11 cellular contexts compared by ENCODE assay signal in the genomic region with DNA sequence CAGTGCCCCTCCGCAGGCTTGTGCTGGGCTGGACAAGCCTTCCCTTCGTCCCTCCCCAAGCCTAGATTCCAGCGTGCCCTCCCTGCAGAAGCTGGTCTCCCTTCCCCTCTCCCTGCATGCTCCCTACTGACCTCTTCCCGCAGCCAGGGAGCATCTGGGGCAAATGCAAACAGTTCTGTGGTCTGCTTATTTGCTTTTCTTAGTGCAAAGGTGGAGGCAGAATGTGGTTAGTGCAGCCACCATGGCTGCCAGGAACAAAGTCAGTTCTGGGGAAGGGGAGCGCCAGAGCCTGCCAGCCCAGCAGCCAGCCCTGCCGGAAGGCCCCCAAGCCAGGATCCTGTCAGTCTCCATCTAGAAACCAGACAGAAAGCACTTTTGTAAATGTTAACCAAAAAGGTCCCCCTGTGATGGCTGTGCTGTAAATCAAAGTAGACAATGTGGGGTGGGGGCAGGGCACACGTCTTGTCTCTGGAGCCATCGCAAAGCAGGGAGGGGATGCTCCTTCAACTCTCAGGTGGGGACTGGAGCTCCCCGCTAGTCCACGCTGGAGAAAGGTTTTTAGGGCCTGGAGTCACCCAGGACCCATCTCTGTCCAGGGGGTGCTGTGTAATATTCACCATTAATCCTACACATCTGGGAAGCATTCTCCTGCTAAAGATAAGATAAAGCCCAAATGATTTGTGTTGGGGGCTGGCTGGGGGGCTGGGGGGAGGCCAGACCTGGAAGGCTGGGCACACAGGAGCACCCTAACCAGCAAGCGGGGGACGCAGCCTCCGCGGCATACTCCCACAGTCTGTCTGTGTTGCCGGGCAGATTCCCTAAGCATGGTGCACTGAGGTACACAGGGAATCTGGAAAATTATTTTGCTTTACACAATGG. TPM values are rescaled to one million over a fixed set of nuclear protein-coding genes. Genes with fewer than 3 reads are reported as not detected.
DNase-seq lines count a peak whose midpoint lies in the region; ATAC-seq, FAIRE-seq and TF ChIP-seq lines count a peak whose summit lies in the region.
"Had no signal": no experiment of that assay in that cellular context is flagged by ENCODE, and none has a peak within 500 bp of the region (broad histone marks: within the 10 kb centered on the region; RNA-seq: fewer than 3 reads in every experiment).

No MANE protein-coding gene starts in this region.

- ATAC-seq in heart left ventricle (no peak), mucosa of descending colon (peak; percentile 54)

- in situ Hi-C loops in mammary epithelial cell (cut with MboI; ENCODE audit: low sequenced_read_pairs in 2 of 2): no loop called here

- no peak overlapping the region for H3K27ac ChIP-seq in heart left ventricle
- H3K27ac ChIP-seq in mammary epithelial cell (ENCODE audit: insufficient read depth, low read depth, low read length): no peak overlapping the region
- H3K27ac ChIP-seq in RWPE1: no peak overlapping the region
- H3K27ac ChIP-seq: left ventricle myocardium inferior had no signal

- no peaks in the 10 kb centered on the region for H3K79me2 ChIP-seq in mammary epithelial cell (ENCODE audit: insufficient read depth, low read length)

- no peak for FAIRE-seq in GM19239 (lab: Jason Lieb, UNC)

- H3K4me3 ChIP-seq in heart left ventricle: no peak overlapping the region
- no peak overlapping the region for H3K4me3 ChIP-seq in mammary epithelial cell (replicated peaks in 1 of 3; ENCODE audit: insufficient read depth in 1 of 3, low read depth in 2 of 3, low read length in 3 of 3)
- H3K4me3 ChIP-seq in mucosa of descending colon: no peak overlapping the region
- H3K4me3 ChIP-seq: left ventricle myocardium inferior had no signal

- BruUV-seq in mammary epithelial cell (replicated peaks; lab: Mats Ljungman, UMichigan): no TSS peak

- H3K27me3 ChIP-seq in heart left ventricle (no peaks in the 10 kb centered on the region), mammary epithelial cell (ENCODE audit: insufficient read depth, low read length) (no peaks in the 10 kb centered on the region)

- CTCF ChIA-PET in mammary epithelial cell (lab: Charles Lee; ENCODE audit: low non-redundant PET): no interaction called here
- CTCF ChIA-PET in RWPE1 (lab: Yijun Ruan, JAX): interaction anchor here (0.5 kb wide), 1 partner anchor 861 kb away, joined by 3 read pairs; no protein-coding TSS in a partner anchor

- intact Hi-C loops in cardiac septum (cut with DNase I): no loop called here
- intact Hi-C loops in heart left ventricle (cut with DNase I): no loop called here
- intact Hi-C loops in mammary epithelial cell (cut with micrococcal nuclease): no loop called here
- intact Hi-C loops in mucosa of descending colon (cut with DNase I, micrococcal nuclease): no loop called here

- H3K9me3 ChIP-seq in heart left ventricle (no peaks in the 10 kb centered on the region), mammary epithelial cell (replicated peaks; ENCODE audit: insufficient read depth, low read length) (no peaks in the 10 kb centered on the region), mucosa of descending colon (no peaks in the 10 kb centered on the region)
- H3K9me3 ChIP-seq: left ventricle myocardium inferior had no signal

- no peak overlapping the region for H3K9ac ChIP-seq in mammary epithelial cell (ENCODE audit: insufficient read depth, low read length)

- WGBS in heart left ventricle, 4 donors: 83 to 86% (median 84%) methylated on average over 15 of the region's 15 CpGs
- WGBS in mammary epithelial cell (ENCODE audit: low coverage, missing lambda C conversion rate): 82% methylated on average over 14 of the region's 15 CpGs

- H3K4me1 ChIP-seq in heart left ventricle: peaks cover 0 to 8% (median 0%) of the 10 kb centered on the region in 12 donors
- peaks cover 10% of the 10 kb centered on the region for H3K4me1 ChIP-seq in mammary epithelial cell (ENCODE audit: insufficient read depth, low read length)
- H3K4me1 ChIP-seq in mucosa of descending colon (ENCODE audit: low read depth): peaks cover 9% of the 10 kb centered on the region

- TF ChIP-seq POLR2A in heart left ventricle (IDR thresholded peaks at IDR 0.05): no peak

- no peaks in the 10 kb centered on the region for H4K20me1 ChIP-seq in mammary epithelial cell (ENCODE audit: insufficient read depth, low read length)

- TF ChIP-seq CTCF in heart left ventricle (IDR thresholded peaks at IDR 0.05): no peak
- no peak for TF ChIP-seq CTCF in mammary epithelial cell (conservative IDR thresholded peaks at IDR 0.05 in 1 of 2, IDR thresholded peaks at IDR 0.05 in 1 of 2; ENCODE audit: extremely low read depth in 1 of 2, insufficient read depth in 1 of 2, low read depth in 1 of 2, low read length in 2 of 2)
- no peak for TF ChIP-seq CTCF in mucosa of descending colon (IDR thresholded peaks at IDR 0.05)
- no peak for TF ChIP-seq CTCF in RWPE1 (conservative IDR thresholded peaks at IDR 0.05; ENCODE audit: low read depth)

- no peak overlapping the region for H3K4me2 ChIP-seq in mammary epithelial cell (ENCODE audit: insufficient read depth, low read depth, low read length)

- DNase-seq in cardiac septum (ENCODE audit: low spot score) (peak; percentile 56), heart left ventricle (no peak), mammary epithelial cell (no peak), mucosa of descending colon (peak in 2 of 3 donors; percentile 59 to 62), NCI-H2107 (lab: John Stamatoyannopoulos, UW) (no peak), RWPE1 (ENCODE audit: low spot score) (no peak), GM19239 (ENCODE audit: insufficient read length, low spot score) (no peak), NCI-H128 (lab: John Stamatoyannopoulos, UW; ENCODE audit: unreplicated experiment) (no peak)
- DNase-seq: activated T-cell treated with anti-CD3 and anti-CD28 coated beads, Interleukin-2, amount 50 U/mL, for 1 hour; left ventricle myocardium inferior; OCI-M1 had no signal

- H3K36me3 ChIP-seq in heart left ventricle (no peaks in the 10 kb centered on the region), mammary epithelial cell (ENCODE audit: insufficient read depth, low read length) (no peaks in the 10 kb centered on the region), mucosa of descending colon (ENCODE audit: low read depth) (no peaks in the 10 kb centered on the region)
- H3K36me3 ChIP-seq: left ventricle myocardium inferior had no signal

- POLR2A ChIA-PET in RWPE1 (lab: Yijun Ruan, JAX; ENCODE audit: low non-redundant PET): no interaction called here

- peak overlapping the region; percentile 70 for H2AFZ ChIP-seq in mammary epithelial cell (ENCODE audit: low read depth, low read length)

- dilution Hi-C loops in mammary epithelial cell (cut with HindIII; ENCODE audit: low sequenced_read_pairs): no loop called here

RNA-seq across cellular contexts. Expression of a gene that starts 30.9 kb away (rescaled TPM):
- 7.9 TPM for total RNA-seq in cardiac septum
- total RNA-seq in heart left ventricle: 10 to 100 TPM in 8 of 9 donors, 1 to 10 TPM in 1; 9.6 to 16.5 (median 12.8) TPM
- 10 to 100 TPM; 14.7 to 16.6 TPM for polyA plus RNA-seq in heart left ventricle
- total RNA-seq in mammary epithelial cell: 1 to 10 TPM in 1 of 2 donors, under 1 TPM in 1; 0.94 to 3.0 TPM
- 0.87 TPM for polyA plus RNA-seq in mammary epithelial cell
- polyA minus RNA-seq in mammary epithelial cell: 6.7 TPM
- 1 to 10 TPM; 3.3 to 6.0 (median 5.8) TPM for total RNA-seq in mucosa of descending colon

Comparison
In these comparisons a context has a peak if more than half of its experiments do, and no peak if none do; other contexts are left out.
1. DNase-seq: peak in cardiac septum (single experiment) and mucosa of descending colon (2 of 3); none in heart left ventricle (0 of 5), mammary epithelial cell (single experiment), NCI-H2107 (single experiment), RWPE1 (single experiment), GM19239 (single experiment) and NCI-H128 (single experiment).